Comparison of ENCODE assay signal across 1 cellular context in the genomic region with DNA sequence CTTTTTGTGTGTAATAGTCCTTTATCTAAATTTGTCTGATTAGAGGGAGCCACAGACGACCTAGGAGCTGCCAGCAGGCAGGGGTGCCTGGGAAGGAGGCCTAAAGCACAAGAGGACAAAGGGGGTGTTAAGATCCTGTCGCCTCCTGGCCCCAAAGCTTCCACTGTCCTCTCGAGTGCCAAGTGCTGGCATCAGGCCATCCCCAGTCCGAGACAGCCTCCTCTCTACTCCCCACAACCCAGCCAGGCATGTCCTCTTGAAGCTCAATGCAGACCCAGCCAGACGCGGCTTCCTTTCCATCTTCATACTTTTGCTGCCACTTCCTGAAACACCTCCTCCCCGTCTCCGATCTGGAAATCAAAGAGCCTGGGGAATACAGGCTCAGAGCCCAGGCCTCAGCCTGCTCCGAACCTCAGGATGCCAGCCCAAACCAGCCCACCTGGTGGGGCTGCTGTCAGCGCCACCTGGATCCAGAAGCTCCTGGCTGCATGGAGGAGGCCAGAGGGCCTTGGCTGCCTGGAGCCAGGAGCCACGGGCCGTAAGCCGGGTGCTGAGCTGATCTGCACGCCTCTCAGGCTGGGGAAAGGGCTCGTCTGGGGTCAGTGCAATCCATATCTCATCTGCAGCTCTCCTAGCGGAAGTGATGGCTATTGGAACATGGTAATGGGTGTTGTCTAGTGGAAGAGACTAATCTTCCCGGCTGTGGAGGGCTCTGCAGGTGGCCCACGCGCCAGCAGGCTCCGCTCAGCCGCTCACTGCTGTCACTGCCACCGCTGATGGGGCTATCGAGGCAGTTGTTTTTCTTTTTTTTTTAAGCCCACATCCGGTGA.
TF ChIP-seq lines count a peak whose summit lies in the region.

No MANE protein-coding gene starts in this region.

TF ChIP-seq in H1, 55 proteins besides CTCF, POLR2A, EP300 and RAD21 (continued from another document):
- TF ChIP-seq, protein P1, sequence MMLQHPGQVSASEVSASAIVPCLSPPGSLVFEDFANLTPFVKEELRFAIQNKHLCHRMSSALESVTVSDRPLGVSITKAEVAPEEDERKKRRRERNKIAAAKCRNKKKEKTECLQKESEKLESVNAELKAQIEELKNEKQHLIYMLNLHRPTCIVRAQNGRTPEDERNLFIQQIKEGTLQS (IDR thresholded peaks at IDR 0.05; ENCODE audit: insufficient read depth, low read depth, low read length): no peak
- no peak for TF ChIP-seq GABPA (IDR thresholded peaks at IDR 0.05; ENCODE audit: borderline replicate concordance, insufficient read depth, low read length)
- TF ChIP-seq, protein P2, sequence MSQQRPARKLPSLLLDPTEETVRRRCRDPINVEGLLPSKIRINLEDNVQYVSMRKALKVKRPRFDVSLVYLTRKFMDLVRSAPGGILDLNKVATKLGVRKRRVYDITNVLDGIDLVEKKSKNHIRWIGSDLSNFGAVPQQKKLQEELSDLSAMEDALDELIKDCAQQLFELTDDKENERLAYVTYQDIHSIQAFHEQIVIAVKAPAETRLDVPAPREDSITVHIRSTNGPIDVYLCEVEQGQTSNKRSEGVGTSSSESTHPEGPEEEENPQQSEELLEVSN (IDR thresholded peaks at IDR 0.05): no peak
- no peak for TF ChIP-seq BACH1 (IDR thresholded peaks at IDR 0.05; ENCODE audit: low read length)
- TF ChIP-seq CHD1 (IDR thresholded peaks at IDR 0.05; ENCODE audit: low read depth, low read length): no peak
- no peak for TF ChIP-seq SIN3A (conservative IDR thresholded peaks at IDR 0.05 in 1 of 2, IDR thresholded peaks at IDR 0.05 in 1 of 2; ENCODE audit: low read depth in 1 of 2, low read length in 2 of 2)
- no peak for TF ChIP-seq ZNF274 (IDR thresholded peaks at IDR 0.05; ENCODE audit: borderline replicate concordance, extremely low read depth, low read length)
- no peak for TF ChIP-seq CHD2 (IDR thresholded peaks at IDR 0.05; ENCODE audit: low read length)
- no peak for TF ChIP-seq BRCA1 (IDR thresholded peaks at IDR 0.05; ENCODE audit: low read depth, low read length)
- TF ChIP-seq JUND (IDR thresholded peaks at IDR 0.05; ENCODE audit: low read length): no peak
- no peak for TF ChIP-seq PHF8 (conservative IDR thresholded peaks at IDR 0.05; ENCODE audit: low read depth, low read length)
- TF ChIP-seq TBP (IDR thresholded peaks at IDR 0.05; ENCODE audit: low read depth, low read length): no peak
